ENCODE assay signal across 19 cellular contexts in genomic region chr3:37731895-37732294, GRCh38.
"Had no signal": no experiment of that assay in that cellular context is flagged by ENCODE, and none has a peak within 500 bp of the region (broad histone marks: within the 10 kb centered on the region; RNA-seq: fewer than 3 reads in every experiment).

No MANE protein-coding gene starts in this region.

- H3K4me3 ChIP-seq: hepatocyte, mucosa of descending colon, psoas muscle, right lobe of liver, suprapubic skin, tibial artery, upper lobe of left lung, vagina had no signal

- H2AFZ ChIP-seq: hepatocyte had no signal

- H3K27ac Mint-ChIP-seq: naive thymus-derived CD8-positive, alpha-beta T cell; stimulated activated effector memory CD8-positive, alpha-beta T cell treated with anti-CD3 and anti-CD28 coated beads, Interleukin-12 subunit alpha, Interleukin-12 subunit beta, amount 100 ng/mL, for 72 hours had no signal

- H3K79me2 ChIP-seq: hepatocyte had no signal

- H3K4me3 Mint-ChIP-seq: naive thymus-derived CD8-positive, alpha-beta T cell; stimulated activated effector memory CD8-positive, alpha-beta T cell treated with anti-CD3 and anti-CD28 coated beads, Interleukin-12 subunit alpha, Interleukin-12 subunit beta, amount 100 ng/mL, for 72 hours had no signal

- H3K36me3 Mint-ChIP-seq: naive thymus-derived CD8-positive, alpha-beta T cell; stimulated activated effector memory CD8-positive, alpha-beta T cell treated with anti-CD3 and anti-CD28 coated beads, Interleukin-12 subunit alpha, Interleukin-12 subunit beta, amount 100 ng/mL, for 72 hours had no signal

- H3K27me3 ChIP-seq: neutrophil, right lobe of liver, suprapubic skin, tibial artery, upper lobe of left lung, vagina had no signal

- H3K9me3 Mint-ChIP-seq: stimulated activated effector memory CD8-positive, alpha-beta T cell treated with anti-CD3 and anti-CD28 coated beads, Interleukin-12 subunit alpha, Interleukin-12 subunit beta, amount 100 ng/mL, for 72 hours had no signal

- DNase-seq: dermis blood vessel endothelial cell; foreskin melanocyte; head of caudate nucleus; left colon; mucosa of descending colon; naive thymus-derived CD8-positive, alpha-beta T cell; psoas muscle; retina; right lobe of liver; stimulated activated CD4-positive, alpha-beta T cell treated with anti-CD3 and anti-CD28 coated beads, Interleukin-4, amount 100 ng/mL, for 1 hour; stimulated activated CD8-positive, alpha-beta memory T cell treated with anti-CD3 and anti-CD28 coated beads, Interleukin-4, amount 100 ng/mL, for 48 hours; stimulated activated naive CD8-positive, alpha-beta T cell treated with anti-CD3 and anti-CD28 coated beads, Interleukin-15, Interleukin-2, amounts not matched to agents 100 U/mL and 50 U/mL, for 24 hours; tibial artery had no signal

- H3K4me2 ChIP-seq: hepatocyte had no signal

- H3K4me1 ChIP-seq: psoas muscle, right lobe of liver, suprapubic skin had no signal

- H3K36me3 ChIP-seq: right lobe of liver, suprapubic skin, vagina had no signal

- H3K4me1 Mint-ChIP-seq: stimulated activated effector memory CD8-positive, alpha-beta T cell treated with anti-CD3 and anti-CD28 coated beads, Interleukin-12 subunit alpha, Interleukin-12 subunit beta, amount 100 ng/mL, for 72 hours had no signal

- H3K9me3 ChIP-seq: mucosa of descending colon, neutrophil, psoas muscle, right lobe of liver, suprapubic skin, tibial artery, upper lobe of left lung, vagina had no signal

- H3K27ac ChIP-seq: hepatocyte, neutrophil, psoas muscle, right lobe of liver, suprapubic skin, tibial artery, vagina had no signal
